Comparison of ENCODE assay signal across 1 cellular context in the genomic region with DNA sequence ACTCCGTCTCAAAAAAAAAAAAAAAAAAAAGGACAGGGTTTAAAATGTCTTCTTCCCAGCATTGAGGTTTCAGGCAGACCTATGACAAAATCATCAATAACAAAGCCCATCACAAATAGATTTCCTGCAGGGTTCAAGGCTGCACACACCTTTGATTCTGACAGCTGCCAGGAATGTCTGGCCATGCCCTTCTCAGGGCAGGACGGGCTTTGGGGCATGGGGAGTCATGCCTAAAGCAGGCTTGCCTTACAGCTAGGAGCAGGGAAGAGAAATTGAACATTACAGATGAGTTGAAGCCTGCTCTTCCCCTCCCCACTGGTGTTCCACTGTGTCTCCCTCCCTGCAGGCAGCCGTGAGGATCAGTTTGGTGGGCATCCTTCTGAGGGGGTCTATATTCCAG.
TF ChIP-seq lines count a peak whose summit lies in the region.

No MANE protein-coding gene starts in this region.

TF ChIP-seq in HepG2, 621 proteins besides CTCF, POLR2A, EP300 and RAD21:
- no peak for TF ChIP-seq SRF (IDR thresholded peaks at IDR 0.05; ENCODE audit: low read depth, low read length)
- 0 out of 2 replicates have a peak, but pooled peaks have one; percentile 30 for TF ChIP-seq ZNF441 (CRISPR knock-in tag; IDR thresholded peaks at IDR 0.05; ENCODE audit: borderline replicate concordance)
